1 cellular context compared by ENCODE assay signal in the genomic region with DNA sequence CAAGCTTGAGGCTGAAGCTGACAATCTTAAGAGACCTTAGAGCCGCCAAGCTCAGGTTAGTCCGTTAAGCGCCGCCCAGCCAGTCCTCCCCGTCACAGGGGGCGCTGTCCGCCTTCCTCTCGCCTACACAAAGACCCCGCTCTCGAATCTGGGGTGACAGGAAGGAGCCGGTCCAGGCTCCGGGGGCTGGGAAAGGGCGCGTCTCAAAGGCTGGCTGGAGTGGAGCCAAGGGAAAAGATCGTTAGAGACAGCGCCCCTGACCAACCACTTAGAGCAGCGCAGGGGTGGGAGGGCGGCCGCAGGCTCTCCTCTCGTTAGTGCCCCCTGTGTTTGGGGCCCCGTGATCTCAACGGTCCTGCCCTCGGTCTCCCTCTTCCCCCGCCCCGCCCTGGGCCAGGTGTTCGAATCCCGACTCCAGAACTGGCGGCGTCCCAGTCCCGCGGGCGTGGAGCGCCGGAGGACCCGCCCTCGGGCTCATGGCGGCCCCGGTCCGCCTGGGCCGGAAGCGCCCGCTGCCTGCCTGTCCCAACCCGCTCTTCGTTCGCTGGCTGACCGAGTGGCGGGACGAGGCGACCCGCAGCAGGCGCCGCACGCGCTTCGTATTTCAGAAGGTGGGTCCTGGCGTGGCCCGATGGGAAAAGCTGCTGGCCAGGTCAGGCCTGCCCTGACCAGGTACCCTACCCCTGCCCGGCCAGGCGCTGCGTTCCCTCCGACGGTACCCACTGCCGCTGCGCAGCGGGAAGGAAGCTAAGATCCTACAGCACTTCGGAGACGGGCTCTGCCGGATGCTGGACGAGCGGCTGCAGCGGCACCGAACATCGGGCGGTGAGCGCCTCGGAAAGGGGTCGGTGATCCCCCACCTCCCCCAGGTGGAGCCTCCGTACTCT.
TF ChIP-seq lines count a peak whose summit lies in the region.

A gene with protein sequence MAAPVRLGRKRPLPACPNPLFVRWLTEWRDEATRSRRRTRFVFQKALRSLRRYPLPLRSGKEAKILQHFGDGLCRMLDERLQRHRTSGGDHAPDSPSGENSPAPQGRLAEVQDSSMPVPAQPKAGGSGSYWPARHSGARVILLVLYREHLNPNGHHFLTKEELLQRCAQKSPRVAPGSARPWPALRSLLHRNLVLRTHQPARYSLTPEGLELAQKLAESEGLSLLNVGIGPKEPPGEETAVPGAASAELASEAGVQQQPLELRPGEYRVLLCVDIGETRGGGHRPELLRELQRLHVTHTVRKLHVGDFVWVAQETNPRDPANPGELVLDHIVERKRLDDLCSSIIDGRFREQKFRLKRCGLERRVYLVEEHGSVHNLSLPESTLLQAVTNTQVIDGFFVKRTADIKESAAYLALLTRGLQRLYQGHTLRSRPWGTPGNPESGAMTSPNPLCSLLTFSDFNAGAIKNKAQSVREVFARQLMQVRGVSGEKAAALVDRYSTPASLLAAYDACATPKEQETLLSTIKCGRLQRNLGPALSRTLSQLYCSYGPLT (plus strand): TSS at position 156 of the 887 bp plus-strand sequence. CDS start 321 bp downstream, at position 477.

TF ChIP-seq in GM12878, 131 proteins besides CTCF, POLR2A, EP300 and RAD21 (continued from another document and continues in another):
- TF ChIP-seq, protein P1, sequence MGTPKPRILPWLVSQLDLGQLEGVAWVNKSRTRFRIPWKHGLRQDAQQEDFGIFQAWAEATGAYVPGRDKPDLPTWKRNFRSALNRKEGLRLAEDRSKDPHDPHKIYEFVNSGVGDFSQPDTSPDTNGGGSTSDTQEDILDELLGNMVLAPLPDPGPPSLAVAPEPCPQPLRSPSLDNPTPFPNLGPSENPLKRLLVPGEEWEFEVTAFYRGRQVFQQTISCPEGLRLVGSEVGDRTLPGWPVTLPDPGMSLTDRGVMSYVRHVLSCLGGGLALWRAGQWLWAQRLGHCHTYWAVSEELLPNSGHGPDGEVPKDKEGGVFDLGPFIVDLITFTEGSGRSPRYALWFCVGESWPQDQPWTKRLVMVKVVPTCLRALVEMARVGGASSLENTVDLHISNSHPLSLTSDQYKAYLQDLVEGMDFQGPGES (IDR thresholded peaks at IDR 0.05), result no peak
- TF ChIP-seq LARP7 (IDR thresholded peaks at IDR 0.05) (peak; percentile 77; the same call in 1 of the 2 replicates), POLR2AphosphoS2 (IDR thresholded peaks at IDR 0.05; ENCODE audit: low read depth, low read length) (no peak; the same call in 1 of the 2 replicates), CBX5 (IDR thresholded peaks at IDR 0.05; ENCODE audit: low read depth) (no peak), TCF12 (IDR thresholded peaks at IDR 0.05; ENCODE audit: low read depth, low read length) (0 out of 2 replicates have a peak, but pooled peaks have one; percentile 53), MTA2 (IDR thresholded peaks at IDR 0.05; ENCODE audit: low read depth) (no peak), SUPT20H (IDR thresholded peaks at IDR 0.05; ENCODE audit: borderline replicate concordance, control insufficient read depth, low read depth, low read length) (no peak), BHLHE40 (IDR thresholded peaks at IDR 0.05; ENCODE audit: borderline replicate concordance in 1 of 2, low read depth in 2 of 2, low read length in 1 of 2) (peak in 1 of 2 experiments; percentile 24; a peak in 1 of 4 replicates), ZNF217 (IDR thresholded peaks at IDR 0.05) (peak; percentile 64; the same call in 1 of the 2 replicates), BCL11A (IDR thresholded peaks at IDR 0.05; ENCODE audit: low read depth, low read length) (no peak), ZNF622 (IDR thresholded peaks at IDR 0.05) (no peak), ZSCAN29 (IDR thresholded peaks at IDR 0.05) (no peak), STAT1 (conservative IDR thresholded peaks at IDR 0.05) (0 out of 2 replicates have a peak, but pooled peaks have one; percentile 17), CBX3 (IDR thresholded peaks at IDR 0.05; ENCODE audit: borderline replicate concordance, low read depth) (no peak), ZNF274 (IDR thresholded peaks at IDR 0.05; ENCODE audit: insufficient read depth, insufficient read length) (no peak), FOXK2 (IDR thresholded peaks at IDR 0.05) (no peak), KDM1A (IDR thresholded peaks at IDR 0.05; ENCODE audit: borderline replicate concordance) (no peak), YY1 (IDR thresholded peaks at IDR 0.05; ENCODE audit: low read depth, low read length) (peak; percentile 88), NR2F1 (conservative IDR thresholded peaks at IDR 0.05) (peak; percentile 17; the same call in 1 of the 2 replicates), SIN3A (IDR thresholded peaks at IDR 0.05; ENCODE audit: low read depth, low read length) (peak; percentile 76; the same call in 1 of the 2 replicates), CBFB (IDR thresholded peaks at IDR 0.05; ENCODE audit: low read depth) (no peak), SMC3 (IDR thresholded peaks at IDR 0.05; ENCODE audit: borderline replicate concordance, low read length) (no peak), NRF1 (conservative IDR thresholded peaks at IDR 0.05; ENCODE audit: low read depth, low read length) (no peak), NBN (IDR thresholded peaks at IDR 0.05) (peak; percentile 82; the same call in 1 of the 2 replicates), STAT3 (IDR thresholded peaks at IDR 0.05; ENCODE audit: low read depth, low read length) (no peak), IKZF2 (IDR thresholded peaks at IDR 0.05) (peak; percentile 65 to 71), ASH2L (IDR thresholded peaks at IDR 0.05; ENCODE audit: borderline replicate concordance, low read depth) (no peak), SMAD5 (IDR thresholded peaks at IDR 0.05; ENCODE audit: low read depth) (peak; percentile 76), RELA (IDR thresholded peaks at IDR 0.05; ENCODE audit: borderline replicate concordance, partially characterized antibody) (peak; percentile 21), IRF4 (IDR thresholded peaks at IDR 0.05; ENCODE audit: low read depth, low read length) (0 out of 2 replicates have a peak, but pooled peaks have one; percentile 8)
- TF ChIP-seq, protein P2, sequence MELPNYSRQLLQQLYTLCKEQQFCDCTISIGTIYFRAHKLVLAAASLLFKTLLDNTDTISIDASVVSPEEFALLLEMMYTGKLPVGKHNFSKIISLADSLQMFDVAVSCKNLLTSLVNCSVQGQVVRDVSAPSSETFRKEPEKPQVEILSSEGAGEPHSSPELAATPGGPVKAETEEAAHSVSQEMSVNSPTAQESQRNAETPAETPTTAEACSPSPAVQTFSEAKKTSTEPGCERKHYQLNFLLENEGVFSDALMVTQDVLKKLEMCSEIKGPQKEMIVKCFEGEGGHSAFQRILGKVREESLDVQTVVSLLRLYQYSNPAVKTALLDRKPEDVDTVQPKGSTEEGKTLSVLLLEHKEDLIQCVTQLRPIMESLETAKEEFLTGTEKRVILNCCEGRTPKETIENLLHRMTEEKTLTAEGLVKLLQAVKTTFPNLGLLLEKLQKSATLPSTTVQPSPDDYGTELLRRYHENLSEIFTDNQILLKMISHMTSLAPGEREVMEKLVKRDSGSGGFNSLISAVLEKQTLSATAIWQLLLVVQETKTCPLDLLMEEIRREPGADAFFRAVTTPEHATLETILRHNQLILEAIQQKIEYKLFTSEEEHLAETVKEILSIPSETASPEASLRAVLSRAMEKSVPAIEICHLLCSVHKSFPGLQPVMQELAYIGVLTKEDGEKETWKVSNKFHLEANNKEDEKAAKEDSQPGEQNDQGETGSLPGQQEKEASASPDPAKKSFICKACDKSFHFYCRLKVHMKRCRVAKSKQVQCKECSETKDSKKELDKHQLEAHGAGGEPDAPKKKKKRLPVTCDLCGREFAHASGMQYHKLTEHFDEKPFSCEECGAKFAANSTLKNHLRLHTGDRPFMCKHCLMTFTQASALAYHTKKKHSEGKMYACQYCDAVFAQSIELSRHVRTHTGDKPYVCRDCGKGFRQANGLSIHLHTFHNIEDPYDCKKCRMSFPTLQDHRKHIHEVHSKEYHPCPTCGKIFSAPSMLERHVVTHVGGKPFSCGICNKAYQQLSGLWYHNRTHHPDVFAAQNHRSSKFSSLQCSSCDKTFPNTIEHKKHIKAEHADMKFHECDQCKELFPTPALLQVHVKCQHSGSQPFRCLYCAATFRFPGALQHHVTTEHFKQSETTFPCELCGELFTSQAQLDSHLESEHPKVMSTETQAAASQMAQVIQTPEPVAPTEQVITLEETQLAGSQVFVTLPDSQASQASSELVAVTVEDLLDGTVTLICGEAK (IDR thresholded peaks at IDR 0.05; ENCODE audit: borderline replicate concordance), result peak; percentile 80; the same call in 1 of the 2 replicates
- TF ChIP-seq, protein P3, sequence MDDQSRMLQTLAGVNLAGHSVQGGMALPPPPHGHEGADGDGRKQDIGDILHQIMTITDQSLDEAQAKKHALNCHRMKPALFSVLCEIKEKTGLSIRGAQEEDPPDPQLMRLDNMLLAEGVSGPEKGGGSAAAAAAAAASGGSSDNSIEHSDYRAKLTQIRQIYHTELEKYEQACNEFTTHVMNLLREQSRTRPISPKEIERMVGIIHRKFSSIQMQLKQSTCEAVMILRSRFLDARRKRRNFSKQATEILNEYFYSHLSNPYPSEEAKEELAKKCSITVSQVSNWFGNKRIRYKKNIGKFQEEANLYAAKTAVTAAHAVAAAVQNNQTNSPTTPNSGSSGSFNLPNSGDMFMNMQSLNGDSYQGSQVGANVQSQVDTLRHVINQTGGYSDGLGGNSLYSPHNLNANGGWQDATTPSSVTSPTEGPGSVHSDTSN (IDR thresholded peaks at IDR 0.05; ENCODE audit: insufficient replicate concordance, low read depth, low read length), result peak; percentile 56
- TF ChIP-seq, protein P4, sequence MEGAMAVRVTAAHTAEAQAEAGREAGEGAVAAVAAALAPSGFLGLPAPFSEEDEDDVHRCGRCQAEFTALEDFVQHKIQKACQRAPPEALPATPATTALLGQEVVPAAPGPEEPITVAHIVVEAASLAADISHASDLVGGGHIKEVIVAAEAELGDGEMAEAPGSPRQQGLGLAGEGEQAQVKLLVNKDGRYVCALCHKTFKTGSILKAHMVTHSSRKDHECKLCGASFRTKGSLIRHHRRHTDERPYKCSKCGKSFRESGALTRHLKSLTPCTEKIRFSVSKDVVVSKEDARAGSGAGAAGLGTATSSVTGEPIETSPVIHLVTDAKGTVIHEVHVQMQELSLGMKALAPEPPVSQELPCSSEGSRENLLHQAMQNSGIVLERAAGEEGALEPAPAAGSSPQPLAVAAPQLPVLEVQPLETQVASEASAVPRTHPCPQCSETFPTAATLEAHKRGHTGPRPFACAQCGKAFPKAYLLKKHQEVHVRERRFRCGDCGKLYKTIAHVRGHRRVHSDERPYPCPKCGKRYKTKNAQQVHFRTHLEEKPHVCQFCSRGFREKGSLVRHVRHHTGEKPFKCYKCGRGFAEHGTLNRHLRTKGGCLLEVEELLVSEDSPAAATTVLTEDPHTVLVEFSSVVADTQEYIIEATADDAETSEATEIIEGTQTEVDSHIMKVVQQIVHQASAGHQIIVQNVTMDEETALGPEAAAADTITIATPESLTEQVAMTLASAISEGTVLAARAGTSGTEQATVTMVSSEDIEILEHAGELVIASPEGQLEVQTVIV (IDR thresholded peaks at IDR 0.05; ENCODE audit: borderline replicate concordance, partially characterized antibody), result no peak
- TF ChIP-seq, protein P5, sequence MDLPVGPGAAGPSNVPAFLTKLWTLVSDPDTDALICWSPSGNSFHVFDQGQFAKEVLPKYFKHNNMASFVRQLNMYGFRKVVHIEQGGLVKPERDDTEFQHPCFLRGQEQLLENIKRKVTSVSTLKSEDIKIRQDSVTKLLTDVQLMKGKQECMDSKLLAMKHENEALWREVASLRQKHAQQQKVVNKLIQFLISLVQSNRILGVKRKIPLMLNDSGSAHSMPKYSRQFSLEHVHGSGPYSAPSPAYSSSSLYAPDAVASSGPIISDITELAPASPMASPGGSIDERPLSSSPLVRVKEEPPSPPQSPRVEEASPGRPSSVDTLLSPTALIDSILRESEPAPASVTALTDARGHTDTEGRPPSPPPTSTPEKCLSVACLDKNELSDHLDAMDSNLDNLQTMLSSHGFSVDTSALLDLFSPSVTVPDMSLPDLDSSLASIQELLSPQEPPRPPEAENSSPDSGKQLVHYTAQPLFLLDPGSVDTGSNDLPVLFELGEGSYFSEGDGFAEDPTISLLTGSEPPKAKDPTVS (IDR thresholded peaks at IDR 0.05; ENCODE audit: low read depth, low read length), result no peak
- TF ChIP-seq, protein P6, sequence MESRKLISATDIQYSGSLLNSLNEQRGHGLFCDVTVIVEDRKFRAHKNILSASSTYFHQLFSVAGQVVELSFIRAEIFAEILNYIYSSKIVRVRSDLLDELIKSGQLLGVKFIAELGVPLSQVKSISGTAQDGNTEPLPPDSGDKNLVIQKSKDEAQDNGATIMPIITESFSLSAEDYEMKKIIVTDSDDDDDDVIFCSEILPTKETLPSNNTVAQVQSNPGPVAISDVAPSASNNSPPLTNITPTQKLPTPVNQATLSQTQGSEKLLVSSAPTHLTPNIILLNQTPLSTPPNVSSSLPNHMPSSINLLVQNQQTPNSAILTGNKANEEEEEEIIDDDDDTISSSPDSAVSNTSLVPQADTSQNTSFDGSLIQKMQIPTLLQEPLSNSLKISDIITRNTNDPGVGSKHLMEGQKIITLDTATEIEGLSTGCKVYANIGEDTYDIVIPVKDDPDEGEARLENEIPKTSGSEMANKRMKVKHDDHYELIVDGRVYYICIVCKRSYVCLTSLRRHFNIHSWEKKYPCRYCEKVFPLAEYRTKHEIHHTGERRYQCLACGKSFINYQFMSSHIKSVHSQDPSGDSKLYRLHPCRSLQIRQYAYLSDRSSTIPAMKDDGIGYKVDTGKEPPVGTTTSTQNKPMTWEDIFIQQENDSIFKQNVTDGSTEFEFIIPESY (IDR thresholded peaks at IDR 0.05), result no peak
- TF ChIP-seq, protein P7, sequence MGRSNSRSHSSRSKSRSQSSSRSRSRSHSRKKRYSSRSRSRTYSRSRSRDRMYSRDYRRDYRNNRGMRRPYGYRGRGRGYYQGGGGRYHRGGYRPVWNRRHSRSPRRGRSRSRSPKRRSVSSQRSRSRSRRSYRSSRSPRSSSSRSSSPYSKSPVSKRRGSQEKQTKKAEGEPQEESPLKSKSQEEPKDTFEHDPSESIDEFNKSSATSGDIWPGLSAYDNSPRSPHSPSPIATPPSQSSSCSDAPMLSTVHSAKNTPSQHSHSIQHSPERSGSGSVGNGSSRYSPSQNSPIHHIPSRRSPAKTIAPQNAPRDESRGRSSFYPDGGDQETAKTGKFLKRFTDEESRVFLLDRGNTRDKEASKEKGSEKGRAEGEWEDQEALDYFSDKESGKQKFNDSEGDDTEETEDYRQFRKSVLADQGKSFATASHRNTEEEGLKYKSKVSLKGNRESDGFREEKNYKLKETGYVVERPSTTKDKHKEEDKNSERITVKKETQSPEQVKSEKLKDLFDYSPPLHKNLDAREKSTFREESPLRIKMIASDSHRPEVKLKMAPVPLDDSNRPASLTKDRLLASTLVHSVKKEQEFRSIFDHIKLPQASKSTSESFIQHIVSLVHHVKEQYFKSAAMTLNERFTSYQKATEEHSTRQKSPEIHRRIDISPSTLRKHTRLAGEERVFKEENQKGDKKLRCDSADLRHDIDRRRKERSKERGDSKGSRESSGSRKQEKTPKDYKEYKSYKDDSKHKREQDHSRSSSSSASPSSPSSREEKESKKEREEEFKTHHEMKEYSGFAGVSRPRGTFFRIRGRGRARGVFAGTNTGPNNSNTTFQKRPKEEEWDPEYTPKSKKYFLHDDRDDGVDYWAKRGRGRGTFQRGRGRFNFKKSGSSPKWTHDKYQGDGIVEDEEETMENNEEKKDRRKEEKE (IDR thresholded peaks at IDR 0.05), result no peak
- TF ChIP-seq, protein P8, sequence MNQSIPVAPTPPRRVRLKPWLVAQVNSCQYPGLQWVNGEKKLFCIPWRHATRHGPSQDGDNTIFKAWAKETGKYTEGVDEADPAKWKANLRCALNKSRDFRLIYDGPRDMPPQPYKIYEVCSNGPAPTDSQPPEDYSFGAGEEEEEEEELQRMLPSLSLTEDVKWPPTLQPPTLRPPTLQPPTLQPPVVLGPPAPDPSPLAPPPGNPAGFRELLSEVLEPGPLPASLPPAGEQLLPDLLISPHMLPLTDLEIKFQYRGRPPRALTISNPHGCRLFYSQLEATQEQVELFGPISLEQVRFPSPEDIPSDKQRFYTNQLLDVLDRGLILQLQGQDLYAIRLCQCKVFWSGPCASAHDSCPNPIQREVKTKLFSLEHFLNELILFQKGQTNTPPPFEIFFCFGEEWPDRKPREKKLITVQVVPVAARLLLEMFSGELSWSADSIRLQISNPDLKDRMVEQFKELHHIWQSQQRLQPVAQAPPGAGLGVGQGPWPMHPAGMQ (IDR thresholded peaks at IDR 0.05; ENCODE audit: borderline replicate concordance), result no peak
